Comparison of ENCODE assay signal across 23 cellular contexts in genomic region chr15:69497634-69498033, GRCh38.
"Had no signal": no experiment of that assay in that cellular context is flagged by ENCODE, and none has a peak within 500 bp of the region (broad histone marks: within the 10 kb centered on the region; RNA-seq: fewer than 3 reads in every experiment).

No MANE protein-coding gene starts in this region.

- H3K36me3 Mint-ChIP-seq: activated CD4-positive, alpha-beta memory T cell treated with anti-CD3 and anti-CD28 coated beads for 36 hours had no signal

- ATAC-seq: left lung had no signal

- H3K4me1 ChIP-seq: colonic mucosa, left lung, uterus had no signal

- H3K27ac ChIP-seq: brain microvascular endothelial cell, colonic mucosa, left lung, tibial nerve, uterus, VCaP had no signal

- H3K4me3 ChIP-seq: colonic mucosa, left lung, tibial nerve, uterus had no signal

- H3K27me3 ChIP-seq: colonic mucosa, left lung, tibial nerve, uterus had no signal

- H3K9me3 ChIP-seq: colonic mucosa, left lung, tibial nerve, uterus had no signal

- H3K4me3 Mint-ChIP-seq: activated CD4-positive, alpha-beta memory T cell treated with anti-CD3 and anti-CD28 coated beads for 36 hours; mesothelial cell of epicardium; nephron progenitor cell had no signal

- DNase-seq: activated CD4-positive, alpha-beta memory T cell treated with anti-CD3 and anti-CD28 coated beads for 36 hours; activated CD4-positive, CD25-positive, alpha-beta regulatory T cell treated with anti-CD3 and anti-CD28 coated beads, Interleukin-2, amount 50 U/mL, for 72 hours; activated gamma-delta T cell; activated T-cell treated with anti-CD3 and anti-CD28 coated beads, Interleukin-2, amount 50 U/mL, for 1 hour; anterior cingulate cortex; brain microvascular endothelial cell; central memory CD4-positive, alpha-beta T cell; colonic mucosa; erythroblast; foreskin melanocyte; glutamatergic neuron; hippocampal formation; kidney; left lung; nephron progenitor cell; occipital lobe; retina; stimulated activated naive CD4-positive, alpha-beta T cell; T-helper 2 cell; uterus had no signal

- H3K27me3 Mint-ChIP-seq: activated CD4-positive, alpha-beta memory T cell treated with anti-CD3 and anti-CD28 coated beads for 36 hours had no signal

- H3K36me3 ChIP-seq: brain microvascular endothelial cell, colonic mucosa, left lung, tibial nerve, uterus had no signal

- H3K9me3 Mint-ChIP-seq: activated CD4-positive, alpha-beta memory T cell treated with anti-CD3 and anti-CD28 coated beads for 36 hours; mesothelial cell of epicardium had no signal

- H3K27ac Mint-ChIP-seq: activated CD4-positive, alpha-beta memory T cell treated with anti-CD3 and anti-CD28 coated beads for 36 hours; mesothelial cell of epicardium; nephron progenitor cell had no signal
